In genomic region chr10:121437596-121437995, GRCh38 we compare ENCODE assay signal across 17 cellular contexts.
A peak's percentile ranks its signal among the peaks of the same experiment; 100 is the strongest.
DNase-seq lines count a peak whose midpoint lies in the region; ATAC-seq and TF ChIP-seq lines count a peak whose summit lies in the region.
"Had no signal": no experiment of that assay in that cellular context is flagged by ENCODE, and none has a peak within 500 bp of the region (broad histone marks: within the 10 kb centered on the region; RNA-seq: fewer than 3 reads in every experiment).

No MANE protein-coding gene starts in this region.

- peak overlapping the region; percentile 80 for H2AFZ ChIP-seq in neural progenitor cell (replicated peaks)

- H3K27me3 Mint-ChIP-seq in neural progenitor cell (ENCODE audit: insufficient read depth, low read depth): peaks cover 8% of the 10 kb centered on the region

- H3K4me3 Mint-ChIP-seq in neural progenitor cell: no peak overlapping the region
- H3K4me3 Mint-ChIP-seq: activated CD8-positive, alpha-beta T cell treated with anti-CD3 and anti-CD28 coated beads, Interleukin-2, amount 10 ng/mL, durations not matched to agents 7 days and 5 days; memory B cell had no signal

- DNase-seq in Right ventricle myocardium superior (peak; percentile 55), heart right ventricle (no peak), globus pallidus (ENCODE audit: low spot score) (peak; percentile 70), neural progenitor cell (ENCODE audit: low spot score) (peak; percentile 41), uterus (peak; percentile 45 to 60), HUDEP-2 (lab: John Stamatoyannopoulos, UW; ENCODE audit: unreplicated experiment in 76 of 76) (no peak), H4 (ENCODE audit: low spot score) (no peak)
- DNase-seq: activated CD8-positive, alpha-beta T cell treated with anti-CD3 and anti-CD28 coated beads, Interleukin-2, amount 10 ng/mL, durations not matched to agents 7 days and 5 days; gastrocnemius medialis; IMR-90; NCI-H187 had no signal

- TF ChIP-seq CTCF in heart right ventricle (IDR thresholded peaks at IDR 0.05) (no peak), neural progenitor cell (IDR thresholded peaks at IDR 0.05) (no peak), uterus (IDR thresholded peaks at IDR 0.05) (peak in 2 of 4 experiments; percentile 11 to 16)

- no peak overlapping the region for H3K9ac ChIP-seq in neural progenitor cell

- peak overlapping the region; percentile 91 for H3K27ac Mint-ChIP-seq in neural progenitor cell
- H3K27ac Mint-ChIP-seq: activated CD8-positive, alpha-beta T cell treated with anti-CD3 and anti-CD28 coated beads, Interleukin-2, amount 10 ng/mL, durations not matched to agents 7 days and 5 days; activated naive CD4-positive, alpha-beta T cell treated with anti-CD3 and anti-CD28 coated beads, Interleukin-2, amount 50 U/mL, for 72 hours; memory B cell had no signal

- no peak for ATAC-seq in Right ventricle myocardium superior (ENCODE audit: poor library complexity)
- no peak for ATAC-seq in heart right ventricle
- no peak for ATAC-seq in GM18520 (IDR thresholded peaks at IDR 0.05; ENCODE audit: unreplicated experiment)
- ATAC-seq: A549; activated CD8-positive, alpha-beta T cell treated with anti-CD3 and anti-CD28 coated beads, Interleukin-2, amount 10 ng/mL, durations not matched to agents 7 days and 5 days; activated naive CD4-positive, alpha-beta T cell treated with anti-CD3 and anti-CD28 coated beads, Interleukin-2, amount 50 U/mL, for 72 hours; gastrocnemius medialis had no signal

- 25 to 52% methylated on average over 4 of the region's 4 CpGs for WGBS in heart right ventricle, 2 donors

- no peaks in the 10 kb centered on the region for H3K9me3 Mint-ChIP-seq in neural progenitor cell
- H3K9me3 Mint-ChIP-seq: activated naive CD4-positive, alpha-beta T cell treated with anti-CD3 and anti-CD28 coated beads, Interleukin-2, amount 50 U/mL, for 72 hours had no signal

- no peak overlapping the region for H3K4me3 ChIP-seq in heart right ventricle
- H3K4me3 ChIP-seq in neural progenitor cell: no peak overlapping the region
- H3K4me3 ChIP-seq in uterus: no peak overlapping the region
- H3K4me3 ChIP-seq: A549, gastrocnemius medialis, HAP-1, suprapubic skin had no signal

- H3K27me3 ChIP-seq in heart right ventricle (peaks cover 0 to 13% (median 0%) of the 10 kb centered on the region in 7 donors), neural progenitor cell (no peaks in the 10 kb centered on the region), uterus (no peaks in the 10 kb centered on the region)
- H3K27me3 ChIP-seq: gastrocnemius medialis, suprapubic skin had no signal

- H3K4me1 Mint-ChIP-seq in neural progenitor cell: peaks cover 39% of the 10 kb centered on the region
- H3K4me1 Mint-ChIP-seq: memory B cell had no signal

- H3K36me3 ChIP-seq in heart right ventricle (no peaks in the 10 kb centered on the region), neural progenitor cell (no peaks in the 10 kb centered on the region), uterus (no peaks in the 10 kb centered on the region)
- H3K36me3 ChIP-seq: gastrocnemius medialis, HAP-1, suprapubic skin had no signal

- no peaks in the 10 kb centered on the region for H3K79me2 ChIP-seq in neural progenitor cell (ENCODE audit: low read depth)

- H3K27ac ChIP-seq in heart right ventricle (no peak overlapping the region), neural progenitor cell (peak overlapping the region; percentile 63), uterus (peak overlapping the region; percentile 61 to 65)
- H3K27ac ChIP-seq: A549, gastrocnemius medialis, suprapubic skin had no signal

- H3K36me3 Mint-ChIP-seq in neural progenitor cell: no peaks in the 10 kb centered on the region
- H3K36me3 Mint-ChIP-seq: activated naive CD4-positive, alpha-beta T cell treated with anti-CD3 and anti-CD28 coated beads, Interleukin-2, amount 50 U/mL, for 72 hours; memory B cell had no signal

- H4K20me1 ChIP-seq in neural progenitor cell (ENCODE audit: low read depth): no peaks in the 10 kb centered on the region

- H3F3A ChIP-seq in neural progenitor cell (ENCODE audit: low read depth): peaks cover 41% of the 10 kb centered on the region

- H3K9me3 ChIP-seq in heart right ventricle: no peaks in the 10 kb centered on the region
- no peaks in the 10 kb centered on the region for H3K9me3 ChIP-seq in neural progenitor cell (ENCODE audit: low read depth)
- no peaks in the 10 kb centered on the region for H3K9me3 ChIP-seq in uterus
- H3K9me3 ChIP-seq: A549, gastrocnemius medialis, HAP-1, suprapubic skin had no signal

- no peaks in the 10 kb centered on the region for H3K4me1 ChIP-seq in heart right ventricle
- peaks cover 51% of the 10 kb centered on the region for H3K4me1 ChIP-seq in neural progenitor cell
- no peaks in the 10 kb centered on the region for H3K4me1 ChIP-seq in uterus
- H3K4me1 ChIP-seq: A549, gastrocnemius medialis, suprapubic skin had no signal

- intact Hi-C loops in Right ventricle myocardium superior (cut with DNase I) (no loop called here), heart right ventricle (cut with DNase I) (no loop called here), uterus (cut with DNase I; ENCODE audit: low total_unique reads) (no loop called here)

- H3K4me2 ChIP-seq in neural progenitor cell: no peak overlapping the region
- H3K4me2 ChIP-seq: A549 had no signal

- no peak for TF ChIP-seq POLR2A in uterus (IDR thresholded peaks at IDR 0.05)

Comparison
In these comparisons a context has a peak if more than half of its experiments do, and no peak if none do; other contexts are left out.
1. DNase-seq: peak in Right ventricle myocardium superior (single experiment), globus pallidus (single experiment), neural progenitor cell (single experiment) and uterus (2 of 2); none in heart right ventricle (0 of 2), HUDEP-2 (0 of 76) and H4 (single experiment).
2. H3K27ac ChIP-seq: peak in neural progenitor cell (single experiment) and uterus (2 of 2); none in heart right ventricle (0 of 10).